In genomic region chr1:109546311-109547109, GRCh38 we compare ENCODE assay signal across 8 cellular contexts. TPM values are rescaled to one million over a fixed set of nuclear protein-coding genes. Genes with fewer than 3 reads are reported as not detected.
DNase-seq lines count a peak whose midpoint lies in the region; ATAC-seq, FAIRE-seq and TF ChIP-seq lines count a peak whose summit lies in the region.

No MANE protein-coding gene starts in this region.

- peaks cover 5% of the 10 kb centered on the region; the same call in 1 of the 2 replicates for H3K36me3 ChIP-seq in Karpas-422 (ENCODE audit: insufficient read depth, low read length)
- H3K36me3 ChIP-seq in fibroblast of lung (ENCODE audit: control insufficient read depth, insufficient read depth, low read length): no peaks in the 10 kb centered on the region
- H3K36me3 ChIP-seq in naive thymus-derived CD4-positive, alpha-beta T cell (ENCODE audit: control insufficient read depth in 2 of 3, insufficient read depth in 3 of 3, low read length in 3 of 3): peaks cover 0 to 5% (median 0%) of the 10 kb centered on the region in 3 experiments

- H3K4me1 Mint-ChIP-seq in activated T-helper 1 cell treated with anti-CD3 and anti-CD28 coated beads, Interleukin-12 subunit alpha, Interleukin-12 subunit beta, Interleukin-2, Interleukin-4 antibody, amounts not matched to agents 30 ng/mL and 10 ng/mL and 1 ng/mL, durations not matched to agents 14 hours and 24 hours and 36 hours (ENCODE audit: low read depth): peaks cover 45% of the 10 kb centered on the region
- peaks cover 23 to 54% (median 40%) of the 10 kb centered on the region in 7 donors for H3K4me1 Mint-ChIP-seq in naive thymus-derived CD4-positive, alpha-beta T cell

- peak overlapping the region; percentile 99 for H3K4me3 ChIP-seq in Karpas-422 (ENCODE audit: low read length)
- H3K4me3 ChIP-seq in fibroblast of lung (replicated peaks in 1 of 4; ENCODE audit: control extremely low read depth in 1 of 4, insufficient read depth in 1 of 4, low read depth in 3 of 4, low read length in 4 of 4): peak overlapping the region in 2 of 4 experiments; percentile 92 to 94
- peak overlapping the region; percentile 89 for H3K4me3 ChIP-seq in naive thymus-derived CD4-positive, alpha-beta T cell (ENCODE audit: low read length)

- peak overlapping the region; percentile 93 for H3K27ac ChIP-seq in Karpas-422 (ENCODE audit: low read length)
- H3K27ac ChIP-seq in fibroblast of lung (ENCODE audit: insufficient read depth, low read length): peak overlapping the region; percentile 73
- H3K27ac ChIP-seq in naive thymus-derived CD4-positive, alpha-beta T cell (ENCODE audit: low read depth, low read length): peak overlapping the region; percentile 93

- H3K27me3 ChIP-seq in Karpas-422 (ENCODE audit: low read length): no peaks in the 10 kb centered on the region
- H3K27me3 ChIP-seq in fibroblast of lung (ENCODE audit: control insufficient read depth, insufficient read depth, low read length): peaks cover 3% of the 10 kb centered on the region
- no peaks in the 10 kb centered on the region for H3K27me3 ChIP-seq in naive thymus-derived CD4-positive, alpha-beta T cell (ENCODE audit: control insufficient read depth in 2 of 2, insufficient read depth in 2 of 2, low read length in 2 of 2)

- H3K27ac Mint-ChIP-seq in activated T-helper 1 cell treated with anti-CD3 and anti-CD28 coated beads, Interleukin-12 subunit alpha, Interleukin-12 subunit beta, Interleukin-2, Interleukin-4 antibody, amounts not matched to agents 30 ng/mL and 10 ng/mL and 1 ng/mL, durations not matched to agents 14 hours and 24 hours and 36 hours: peak overlapping the region; percentile 96
- H3K27ac Mint-ChIP-seq in naive thymus-derived CD4-positive, alpha-beta T cell: peak overlapping the region; percentile 87 to 100 (median 99)

- peak; percentile 82 to 83 for TF ChIP-seq CTCF in fibroblast of lung (conservative IDR thresholded peaks at IDR 0.05 in 1 of 2, IDR thresholded peaks at IDR 0.05 in 1 of 2; ENCODE audit: low read depth in 1 of 2, low read length in 2 of 2)

- H3K9me2 ChIP-seq in Karpas-422 (replicated peaks; ENCODE audit: insufficient read depth, low read length): no peaks in the 10 kb centered on the region

- DNase-seq in Ammon's horn (ENCODE audit: low spot score): peak; percentile 96
- DNase-seq in Karpas-422: peak; percentile 97
- DNase-seq in RCC 7860 (ENCODE audit: low spot score): peak; percentile 78
- peak; percentile 82 for DNase-seq in activated T-helper 1 cell treated with anti-CD3 and anti-CD28 coated beads, Interleukin-12 subunit alpha, Interleukin-12 subunit beta, Interleukin-2, Interleukin-4 antibody, amounts not matched to agents 30 ng/mL and 10 ng/mL and 1 ng/mL, durations not matched to agents 14 hours and 24 hours and 36 hours (ENCODE audit: low spot score)
- peak; percentile 75 to 90 for DNase-seq in fibroblast of lung (ENCODE audit: low read depth in 2 of 2)
- peak; percentile 63 to 90 (median 85) for DNase-seq in naive thymus-derived CD4-positive, alpha-beta T cell
- peak; percentile 61 to 85 for DNase-seq in stimulated activated CD8-positive, alpha-beta memory T cell treated with anti-CD3 and anti-CD28 coated beads, Interleukin-7, amount 100 ng/mL, for 48 hours (ENCODE audit: extremely low read depth in 1 of 2, low read depth in 1 of 2)

- FAIRE-seq in RCC 7860 (lab: Jason Lieb, UNC): peak; percentile 87

- no peaks in the 10 kb centered on the region for H3K9me3 ChIP-seq in Karpas-422 (ENCODE audit: low read length)
- H3K9me3 ChIP-seq in fibroblast of lung (ENCODE audit: control insufficient read depth, insufficient read depth, low read depth, low read length): no peaks in the 10 kb centered on the region
- H3K9me3 ChIP-seq in naive thymus-derived CD4-positive, alpha-beta T cell (ENCODE audit: control insufficient read depth in 2 of 3, low read length in 3 of 3): no peaks in the 10 kb centered on the region

- peaks cover 31% of the 10 kb centered on the region for H3K79me2 ChIP-seq in Karpas-422 (ENCODE audit: low read length)
- H3K79me2 ChIP-seq in fibroblast of lung (ENCODE audit: control insufficient read depth, insufficient read depth, low read length): peaks cover 39% of the 10 kb centered on the region

- H2AFZ ChIP-seq in Karpas-422 (ENCODE audit: low read length) (peak overlapping the region; percentile 34), fibroblast of lung (ENCODE audit: low read length) (peak overlapping the region; percentile 74)

- H3K27me3 Mint-ChIP-seq in activated T-helper 1 cell treated with anti-CD3 and anti-CD28 coated beads, Interleukin-12 subunit alpha, Interleukin-12 subunit beta, Interleukin-2, Interleukin-4 antibody, amounts not matched to agents 30 ng/mL and 10 ng/mL and 1 ng/mL, durations not matched to agents 14 hours and 24 hours and 36 hours (ENCODE audit: insufficient read depth): peaks cover 2% of the 10 kb centered on the region
- H3K27me3 Mint-ChIP-seq in naive thymus-derived CD4-positive, alpha-beta T cell: no peaks in the 10 kb centered on the region

- intact Hi-C loops in activated T-helper 1 cell treated with anti-CD3 and anti-CD28 coated beads, Interleukin-12 subunit alpha, Interleukin-12 subunit beta, Interleukin-2, Interleukin-4 antibody, amounts not matched to agents 30 ng/mL and 10 ng/mL and 1 ng/mL, durations not matched to agents 14 hours and 24 hours and 36 hours (cut with micrococcal nuclease): loop anchor here (1.0 to 10.0 kb wide), 7 partner anchors 52 to 438 kb away; partner anchors contain the start of genes AHCYL1, ATXN7L2 and CYB561D1
- intact Hi-C loops in naive thymus-derived CD4-positive, alpha-beta T cell (cut with micrococcal nuclease): loop anchor here (1.0 to 5.0 kb wide), 8 partner anchors 52 to 666 kb away; partner anchors contain the start of genes AHCYL1 (in 2 of the 2), CYB561D1 (in 1 of the 2), GSTM1 (in 1 of the 2) and KCNC4 (in 1 of the 2)

- H4K20me1 ChIP-seq in Karpas-422 (ENCODE audit: insufficient read depth, low read depth, low read length) (peaks cover 22% of the 10 kb centered on the region), fibroblast of lung (ENCODE audit: control insufficient read depth, extremely low read depth, insufficient read depth, low read length) (peaks cover 2% of the 10 kb centered on the region)

- CTCF ChIA-PET in naive thymus-derived CD4-positive, alpha-beta T cell (lab: Charles Lee): interaction anchor here (0.6 to 21.5 kb wide), 22 partner anchors 9 to 513 kb away, joined by 3 to 1240 read pairs (median 4); partner anchors contain the start of genes AHCYL1, AMIGO1, AMPD2 and ATXN7L2

- H3K4me2 ChIP-seq in Karpas-422 (ENCODE audit: low read depth, low read length, poor library complexity, severe bottlenecking) (peak overlapping the region; percentile 71), fibroblast of lung (ENCODE audit: extremely low read depth, insufficient read depth, low read length) (peak overlapping the region; percentile 90)

- H3K4me3 Mint-ChIP-seq in activated T-helper 1 cell treated with anti-CD3 and anti-CD28 coated beads, Interleukin-12 subunit alpha, Interleukin-12 subunit beta, Interleukin-2, Interleukin-4 antibody, amounts not matched to agents 30 ng/mL and 10 ng/mL and 1 ng/mL, durations not matched to agents 14 hours and 24 hours and 36 hours: peak overlapping the region; percentile 94
- H3K4me3 Mint-ChIP-seq in naive thymus-derived CD4-positive, alpha-beta T cell: peak overlapping the region; percentile 89 to 99 (median 97)

- H3K9me3 Mint-ChIP-seq in activated T-helper 1 cell treated with anti-CD3 and anti-CD28 coated beads, Interleukin-12 subunit alpha, Interleukin-12 subunit beta, Interleukin-2, Interleukin-4 antibody, amounts not matched to agents 30 ng/mL and 10 ng/mL and 1 ng/mL, durations not matched to agents 14 hours and 24 hours and 36 hours: no peaks in the 10 kb centered on the region
- H3K9me3 Mint-ChIP-seq in naive thymus-derived CD4-positive, alpha-beta T cell: peaks cover 0 to 3% (median 0%) of the 10 kb centered on the region in 11 donors

- H3K9ac ChIP-seq in Karpas-422 (ENCODE audit: low read length) (peak overlapping the region; percentile 99), fibroblast of lung (ENCODE audit: insufficient read depth, low read length) (no peak overlapping the region)

- H3K36me3 Mint-ChIP-seq in activated T-helper 1 cell treated with anti-CD3 and anti-CD28 coated beads, Interleukin-12 subunit alpha, Interleukin-12 subunit beta, Interleukin-2, Interleukin-4 antibody, amounts not matched to agents 30 ng/mL and 10 ng/mL and 1 ng/mL, durations not matched to agents 14 hours and 24 hours and 36 hours (ENCODE audit: low read depth): peaks cover 9% of the 10 kb centered on the region
- H3K36me3 Mint-ChIP-seq in naive thymus-derived CD4-positive, alpha-beta T cell: peaks cover 0 to 6% (median 1%) of the 10 kb centered on the region in 5 donors

- POLR2A ChIA-PET in naive thymus-derived CD4-positive, alpha-beta T cell (lab: Charles Lee): interaction anchor here (0.7 to 2.3 kb wide), 14 partner anchors 9 to 438 kb away, joined by 3 to 14 read pairs (median 4); partner anchors contain the start of genes AHCYL1 and ATXN7L2

- H3K4me1 ChIP-seq in Karpas-422 (ENCODE audit: low read length) (peaks cover 35% of the 10 kb centered on the region), fibroblast of lung (ENCODE audit: control insufficient read depth, extremely low read depth, insufficient read depth, low read length) (peaks cover 5% of the 10 kb centered on the region)
- H3K4me1 ChIP-seq in naive thymus-derived CD4-positive, alpha-beta T cell (ENCODE audit: control insufficient read depth in 2 of 2, insufficient read depth in 2 of 2, low read length in 2 of 2): peaks cover 23 to 25% of the 10 kb centered on the region in 2 donors

- peak; percentile 41 for ATAC-seq in GM19452 (IDR thresholded peaks at IDR 0.05; ENCODE audit: unreplicated experiment)
- ATAC-seq in naive thymus-derived CD4-positive, alpha-beta T cell: peak; percentile 76

RNA-seq across cellular contexts. Expression of gene GNAI3, which starts 1.9 kb away (rescaled TPM):
- 7.6 and 12.6 TPM in 2 replicates for total RNA-seq in Karpas-422 (2014; rRNA removed; shearing (Covaris generic); ENCODE audit: low replicate concordance)
- total RNA-seq in activated T-helper 1 cell treated with anti-CD3 and anti-CD28 coated beads, Interleukin-12 subunit alpha, Interleukin-12 subunit beta, Interleukin-2, Interleukin-4 antibody, amounts not matched to agents 30 ng/mL and 10 ng/mL and 1 ng/mL, durations not matched to agents 14 hours and 24 hours and 36 hours: 8.4 and 8.9 TPM in 2 replicates
- 10.3 and 11.4 TPM in 2 replicates for total RNA-seq in fibroblast of lung
- 12.9 and 14.4 TPM in 2 replicates for polyA plus RNA-seq in fibroblast of lung
- 9.4 and 9.7 TPM in 2 replicates for polyA plus RNA-seq in fibroblast of lung (2012)
- polyA minus RNA-seq in fibroblast of lung (ENCODE audit: low replicate concordance): 1.8 and 1.9 TPM in 2 replicates
- 1 to 10 TPM; 4.9 to 9.3 (median 7.0) TPM for total RNA-seq in naive thymus-derived CD4-positive, alpha-beta T cell
- 1 to 10 TPM; 7.2 to 7.7 TPM for polyA plus RNA-seq in naive thymus-derived CD4-positive, alpha-beta T cell

RNA-seq across cellular contexts. Expression of gene GPR61, which starts 6.8 kb away (rescaled TPM):
- not detected in 2 replicates for total RNA-seq in Karpas-422 (2014; rRNA removed; shearing (Covaris generic); ENCODE audit: low replicate concordance)
- not detected in 2 replicates for total RNA-seq in activated T-helper 1 cell treated with anti-CD3 and anti-CD28 coated beads, Interleukin-12 subunit alpha, Interleukin-12 subunit beta, Interleukin-2, Interleukin-4 antibody, amounts not matched to agents 30 ng/mL and 10 ng/mL and 1 ng/mL, durations not matched to agents 14 hours and 24 hours and 36 hours
- 0.26 TPM in 1 of 2 replicates, not detected in the other for total RNA-seq in fibroblast of lung
- polyA plus RNA-seq in fibroblast of lung: 0.01 TPM in 1 of 2 replicates, not detected in the other
- 0.15 TPM in 1 of 2 replicates, not detected in the other for polyA plus RNA-seq in fibroblast of lung (2012)
- polyA minus RNA-seq in fibroblast of lung (ENCODE audit: low replicate concordance): not detected in 2 replicates
- total RNA-seq in naive thymus-derived CD4-positive, alpha-beta T cell: under 1 TPM; 0.05 to 0.58 (median 0.42) TPM
- under 1 TPM in 1 of 2 donors, not detected in 1; 0.45 TPM for polyA plus RNA-seq in naive thymus-derived CD4-positive, alpha-beta T cell

RNA-seq across cellular contexts. Expression of gene AMIGO1, which starts 37.0 kb away (rescaled TPM):
- total RNA-seq in Karpas-422 (2014; rRNA removed; shearing (Covaris generic); ENCODE audit: low replicate concordance): 0.37 and 1.1 TPM in 2 replicates
- 1.2 TPM in 2 replicates for total RNA-seq in activated T-helper 1 cell treated with anti-CD3 and anti-CD28 coated beads, Interleukin-12 subunit alpha, Interleukin-12 subunit beta, Interleukin-2, Interleukin-4 antibody, amounts not matched to agents 30 ng/mL and 10 ng/mL and 1 ng/mL, durations not matched to agents 14 hours and 24 hours and 36 hours
- total RNA-seq in fibroblast of lung: 1.8 and 2.5 TPM in 2 replicates
- polyA plus RNA-seq in fibroblast of lung: 0.40 and 0.57 TPM in 2 replicates
- 0.86 and 1.3 TPM in 2 replicates for polyA plus RNA-seq in fibroblast of lung (2012)
- 1.1 and 2.0 TPM in 2 replicates for polyA minus RNA-seq in fibroblast of lung (ENCODE audit: low replicate concordance)
- 10 to 100 TPM in 3 of 5 experiments, 1 to 10 TPM in 2; 2.9 to 42.2 (median 17.7) TPM for total RNA-seq in naive thymus-derived CD4-positive, alpha-beta T cell
- 10 to 100 TPM; 17.4 to 36.2 TPM for polyA plus RNA-seq in naive thymus-derived CD4-positive, alpha-beta T cell

RNA-seq across cellular contexts. Expression of gene CYB561D1, which starts 52.6 kb away (rescaled TPM):
- 6.2 and 7.1 TPM in 2 replicates for total RNA-seq in Karpas-422 (2014; rRNA removed; shearing (Covaris generic); ENCODE audit: low replicate concordance)
- 12.6 and 13.4 TPM in 2 replicates for total RNA-seq in activated T-helper 1 cell treated with anti-CD3 and anti-CD28 coated beads, Interleukin-12 subunit alpha, Interleukin-12 subunit beta, Interleukin-2, Interleukin-4 antibody, amounts not matched to agents 30 ng/mL and 10 ng/mL and 1 ng/mL, durations not matched to agents 14 hours and 24 hours and 36 hours
- 5.1 and 6.6 TPM in 2 replicates for total RNA-seq in fibroblast of lung
- polyA plus RNA-seq in fibroblast of lung: 4.7 and 5.1 TPM in 2 replicates
- polyA plus RNA-seq in fibroblast of lung (2012): 4.3 and 5.6 TPM in 2 replicates
- polyA minus RNA-seq in fibroblast of lung (ENCODE audit: low replicate concordance): 9.3 and 15.4 TPM in 2 replicates
- total RNA-seq in naive thymus-derived CD4-positive, alpha-beta T cell: 10 to 100 TPM; 19.6 to 41.5 (median 24.1) TPM
- polyA plus RNA-seq in naive thymus-derived CD4-positive, alpha-beta T cell: 10 to 100 TPM; 13.5 to 25.3 TPM
